Comparison of ENCODE assay signal across 8 cellular contexts in genomic region chr11:65576232-65576866, GRCh38. TPM values are rescaled to one million over a fixed set of nuclear protein-coding genes. Genes with fewer than 3 reads are reported as not detected.
DNase-seq lines count a peak whose midpoint lies in the region; ATAC-seq, FAIRE-seq and TF ChIP-seq lines count a peak whose summit lies in the region.

No MANE protein-coding gene starts in this region.

- H3K36me3 ChIP-seq in RWPE2 (ENCODE audit: low read depth), result peaks cover 32% of the 10 kb centered on the region
- no peaks in the 10 kb centered on the region for H3K36me3 ChIP-seq in parathyroid adenoma (ENCODE audit: control insufficient read depth, insufficient read depth, low read length)

- H3K27ac ChIP-seq in RWPE2 (ENCODE audit: poor library complexity, severe bottlenecking), result peak overlapping the region; percentile 86
- H3K27ac ChIP-seq in parathyroid adenoma, result peak overlapping the region; percentile 26

- peak overlapping the region; percentile 83 for H3K4me3 ChIP-seq in RWPE2 (ENCODE audit: severe bottlenecking)
- H3K4me3 ChIP-seq in epithelial cell of proximal tubule (ENCODE audit: low read depth, low read length), result peak overlapping the region; percentile 61
- peak overlapping the region; percentile 33 for H3K4me3 ChIP-seq in parathyroid adenoma (ENCODE audit: low read depth, low read length)

- BruUV-seq in Calu3 (replicated peaks; lab: Mats Ljungman, UMichigan), result no TSS peak

- no peak for ATAC-seq in RWPE2 (ENCODE audit: low read depth)
- ATAC-seq in GM21619 (IDR thresholded peaks at IDR 0.05; ENCODE audit: unreplicated experiment), result no peak

- peak overlapping the region; percentile 79 for H3K4me3 Mint-ChIP-seq in Calu3 (ENCODE audit: low read depth, unreplicated experiment)

- no peak overlapping the region for H2AFZ ChIP-seq in parathyroid adenoma

- peaks cover 34% of the 10 kb centered on the region for H3K4me1 Mint-ChIP-seq in Calu3 (ENCODE audit: low read depth, unreplicated experiment)

- FAIRE-seq in RCC 7860 (lab: Jason Lieb, UNC), result no peak

- H3K79me2 ChIP-seq in parathyroid adenoma, result no peaks in the 10 kb centered on the region

- H3K27me3 ChIP-seq in RWPE2 (ENCODE audit: insufficient read depth, poor library complexity, severe bottlenecking), result no peaks in the 10 kb centered on the region
- H3K27me3 ChIP-seq in parathyroid adenoma (ENCODE audit: control insufficient read depth, insufficient read depth, low read length), result no peaks in the 10 kb centered on the region

- H3K36me3 Mint-ChIP-seq in Calu3 (ENCODE audit: insufficient read depth, unreplicated experiment), result peaks cover 94% of the 10 kb centered on the region

- H3K27me3 Mint-ChIP-seq in Calu3 (ENCODE audit: unreplicated experiment), result no peaks in the 10 kb centered on the region

- DNase-seq in Calu3, result no peak
- DNase-seq in RWPE2 (ENCODE audit: low spot score), result no peak
- DNase-seq in epithelial cell of proximal tubule (ENCODE audit: low read depth), result no peak
- no peak for DNase-seq in RPMI8226
- no peak for DNase-seq in UCSD-AML1 (lab: John Stamatoyannopoulos, UW; ENCODE audit: unreplicated experiment)
- DNase-seq in RCC 7860 (ENCODE audit: low spot score), result no peak

- peaks cover 16% of the 10 kb centered on the region for H3K4me1 ChIP-seq in RWPE2 (ENCODE audit: insufficient read depth, poor library complexity, severe bottlenecking)
- peaks cover 5% of the 10 kb centered on the region for H3K4me1 ChIP-seq in parathyroid adenoma

- no peaks in the 10 kb centered on the region for H3K9me3 Mint-ChIP-seq in Calu3 (ENCODE audit: low read depth, unreplicated experiment)

- H3K9me3 ChIP-seq in RWPE2 (ENCODE audit: severe bottlenecking) (no peaks in the 10 kb centered on the region), parathyroid adenoma (ENCODE audit: control insufficient read depth, low read length) (no peaks in the 10 kb centered on the region)

- CTCF ChIA-PET in Calu3 (lab: Charles Lee), result interaction anchor here (0.6 to 1.5 kb wide), 4 partner anchors 11 to 69 kb away, joined by 3 to 4 read pairs (median 3); no protein-coding TSS in a partner anchor

- H3K9ac ChIP-seq in parathyroid adenoma, result no peak overlapping the region

- peak overlapping the region; percentile 63 for H3K4me2 ChIP-seq in parathyroid adenoma (ENCODE audit: low read length)

- intact Hi-C loops in Calu3 (cut with micrococcal nuclease; ENCODE audit: unreplicated experiment), result no loop called here

- TF ChIP-seq CTCF in Calu3 (IDR thresholded peaks at IDR 0.05; ENCODE audit: unreplicated experiment) (no peak), RWPE2 (IDR thresholded peaks at IDR 0.05; ENCODE audit: poor library complexity, severe bottlenecking) (no peak), epithelial cell of proximal tubule (conservative IDR thresholded peaks at IDR 0.05; ENCODE audit: low read depth, low read length) (no peak), parathyroid adenoma (IDR thresholded peaks at IDR 0.05) (no peak)

- peak overlapping the region; percentile 71 for H3K27ac Mint-ChIP-seq in Calu3 (ENCODE audit: unreplicated experiment)

RNA-seq across cellular contexts. Expression of gene EHBP1L1, which starts 0.5 kb away (rescaled TPM):
- total RNA-seq in Calu3 (2022) (73.7 and 81.0 TPM in 2 replicates), epithelial cell of proximal tubule (26.1 and 26.3 TPM in 2 replicates)

RNA-seq across cellular contexts. Expression of gene FAM89B, which starts 4.0 kb away (rescaled TPM):
- total RNA-seq in Calu3 (2022), result 29.8 and 30.6 TPM in 2 replicates
- 64.0 and 67.1 TPM in 2 replicates for total RNA-seq in epithelial cell of proximal tubule

RNA-seq across cellular contexts. Expression of gene ZNRD2, which starts 6.1 kb away (rescaled TPM):
- total RNA-seq in Calu3 (2022) (40.7 and 45.3 TPM in 2 replicates), epithelial cell of proximal tubule (72.0 and 141 TPM in 2 replicates)

RNA-seq across cellular contexts. Expression of gene LTBP3, which starts 18.2 kb away (rescaled TPM):
- total RNA-seq in Calu3 (2022) (166 and 169 TPM in 2 replicates), epithelial cell of proximal tubule (34.9 and 102 TPM in 2 replicates)

RNA-seq across cellular contexts. Expression of gene KCNK7, which starts 19.3 kb away (rescaled TPM):
- total RNA-seq in Calu3 (2022), result 1.2 and 1.4 TPM in 2 replicates
- total RNA-seq in epithelial cell of proximal tubule, result 0.17 TPM in 1 of 2 replicates, not detected in the other

Comparison
In these comparisons a context has a peak if more than half of its experiments do, and no peak if none do; other contexts are left out.
1. H3K4me3 ChIP-seq: peak in every context shown above with its lines; median percentile 83 in RWPE2; 61 in epithelial cell of proximal tubule; 33 in parathyroid adenoma.